14 cellular contexts compared by ENCODE assay signal in genomic region chr21:44402323-44403105, GRCh38.
"Had no signal": no experiment of that assay in that cellular context is flagged by ENCODE, and none has a peak within 500 bp of the region (broad histone marks: within the 10 kb centered on the region; RNA-seq: fewer than 3 reads in every experiment).

No MANE protein-coding gene starts in this region.

- H3K36me3 ChIP-seq: gastroesophageal sphincter, tibial nerve had no signal

- H3K9me3 Mint-ChIP-seq: activated T-helper 17 cell treated with anti-CD3 and anti-CD28 coated beads, Interleukin-2, amount 50 U/mL, for 72 hours had no signal

- H3K27me3 Mint-ChIP-seq: activated B cell treated with CpG ODN at 0.5 μM for 24 hours; activated CD8-positive, alpha-beta T cell treated with anti-CD3 and anti-CD28 coated beads for 36 hours; activated T-helper 17 cell treated with anti-CD3 and anti-CD28 coated beads, Interleukin-2, amount 50 U/mL, for 72 hours; naive B cell had no signal

- ATAC-seq: activated CD8-positive, alpha-beta T cell treated with anti-CD3 and anti-CD28 coated beads for 36 hours; activated T-helper 17 cell treated with anti-CD3 and anti-CD28 coated beads, Interleukin-2, amount 50 U/mL, for 72 hours; gastroesophageal sphincter; heart right ventricle; left colon had no signal

- H3K27ac Mint-ChIP-seq: activated B cell treated with CpG ODN at 0.5 μM for 24 hours; activated CD8-positive, alpha-beta T cell treated with anti-CD3 and anti-CD28 coated beads for 36 hours; activated naive CD4-positive, alpha-beta T cell treated with anti-CD3 and anti-CD28 coated beads for 36 hours had no signal

- H3K9me3 ChIP-seq: gastroesophageal sphincter, heart right ventricle, tibial nerve had no signal

- DNase-seq: activated B cell treated with CpG ODN at 0.5 μM for 24 hours; activated CD4-positive, alpha-beta T cell treated with anti-CD3 and anti-CD28 coated beads for 48 hours; activated CD8-positive, alpha-beta T cell treated with anti-CD3 and anti-CD28 coated beads for 36 hours; activated naive CD4-positive, alpha-beta T cell treated with anti-CD3 and anti-CD28 coated beads for 36 hours; heart right ventricle; left colon; naive B cell; retina; stimulated activated CD4-positive, alpha-beta T cell treated with anti-CD3 and anti-CD28 coated beads, Interleukin-2, amount 100 ng/mL, for 48 hours; stimulated activated naive CD4-positive, alpha-beta T cell; SW 1271 had no signal

- H3K4me1 Mint-ChIP-seq: activated B cell treated with CpG ODN at 0.5 μM for 24 hours had no signal

- H3K36me3 Mint-ChIP-seq: naive B cell had no signal

- H3K27me3 ChIP-seq: tibial nerve had no signal

- H3K4me3 ChIP-seq: gastroesophageal sphincter, heart right ventricle, tibial nerve had no signal

- H3K4me1 ChIP-seq: gastroesophageal sphincter, heart right ventricle, tibial nerve had no signal

- H3K27ac ChIP-seq: gastroesophageal sphincter, heart right ventricle, tibial nerve had no signal

- H3K4me3 Mint-ChIP-seq: activated B cell treated with CpG ODN at 0.5 μM for 24 hours; activated CD8-positive, alpha-beta T cell treated with anti-CD3 and anti-CD28 coated beads for 36 hours; activated naive CD4-positive, alpha-beta T cell treated with anti-CD3 and anti-CD28 coated beads for 36 hours; activated T-helper 17 cell treated with anti-CD3 and anti-CD28 coated beads, Interleukin-2, amount 50 U/mL, for 72 hours; naive B cell had no signal
